Comparison of ENCODE assay signal across 1 cellular context in the genomic region with DNA sequence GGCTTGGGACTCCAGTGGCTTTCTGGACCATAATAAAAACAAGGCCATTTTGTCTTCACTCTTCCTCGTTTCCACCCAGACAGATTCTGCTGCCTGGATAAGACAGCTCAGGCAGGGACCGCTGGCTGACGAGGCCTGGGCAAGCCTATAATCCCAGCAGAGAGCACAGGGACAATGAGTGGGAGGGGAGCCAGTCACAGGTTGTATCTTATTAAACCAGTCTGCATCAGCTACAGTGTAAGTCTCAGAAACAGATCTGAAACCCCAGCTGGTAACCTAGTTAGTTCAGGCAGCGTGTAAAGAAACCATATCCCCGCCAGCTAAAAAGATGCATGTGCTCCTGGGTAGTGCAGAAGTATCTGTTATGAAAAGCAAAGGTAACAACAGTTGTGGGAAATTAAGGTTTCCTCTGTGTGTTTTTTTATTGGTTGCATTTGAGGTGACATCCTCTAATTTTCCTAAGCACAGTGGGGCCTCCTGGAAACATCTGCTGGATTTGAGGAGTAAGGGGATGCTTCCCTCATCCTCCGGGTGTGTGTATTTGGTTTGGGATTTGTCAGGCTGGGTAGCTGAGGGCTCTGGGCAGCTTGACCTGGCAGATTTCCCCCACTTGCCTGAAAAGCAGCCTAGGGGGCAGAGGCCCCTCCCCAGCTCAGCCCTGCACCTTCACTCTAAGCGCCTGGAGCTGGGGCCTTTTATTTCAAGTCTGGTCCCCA.
A peak's percentile ranks its signal among the peaks of the same experiment; 100 is the strongest.
TF ChIP-seq lines count a peak whose summit lies in the region.

No MANE protein-coding gene starts in this region.

TF ChIP-seq in K562, 482 proteins besides CTCF, POLR2A, EP300 and RAD21 (continues in another document):
- TF ChIP-seq L3MBTL2 (IDR thresholded peaks at IDR 0.05) (peak; percentile 50; the same call in 1 of the 2 replicates), RBBP5 (IDR thresholded peaks at IDR 0.05; ENCODE audit: borderline replicate concordance, insufficient read depth, low read length, poor library complexity, severe bottlenecking) (peak; percentile 51), CBFA2T3 (IDR thresholded peaks at IDR 0.05) (peak; percentile 15; the same call in 1 of the 2 replicates), KDM5B (IDR thresholded peaks at IDR 0.05; ENCODE audit: insufficient replicate concordance, low read depth, low read length) (peak; percentile 50), ZNF717 (CRISPR knock-in tag; IDR thresholded peaks at IDR 0.05) (no peak), ZNF124 (CRISPR knock-in tag; IDR thresholded peaks at IDR 0.05) (no peak), ZBTB7A (IDR thresholded peaks at IDR 0.05; ENCODE audit: borderline replicate concordance, control insufficient read depth, low read depth, low read length) (peak; percentile 39; the same call in 1 of the 2 replicates), IRF2 (CRISPR knock-in tag; IDR thresholded peaks at IDR 0.05) (no peak), ELF2 (CRISPR knock-in tag; IDR thresholded peaks at IDR 0.05) (no peak), RB1 (IDR thresholded peaks at IDR 0.05; ENCODE audit: low read depth) (no peak), ILK (tag; IDR thresholded peaks at IDR 0.05; ENCODE audit: borderline replicate concordance, low read depth) (no peak), MXI1 (IDR thresholded peaks at IDR 0.05; ENCODE audit: low read depth, low read length) (no peak), ZNF780A (CRISPR knock-in tag; IDR thresholded peaks at IDR 0.05) (no peak), HSF4 (CRISPR knock-in tag; IDR thresholded peaks at IDR 0.05; ENCODE audit: borderline replicate concordance) (no peak), RAD51 (IDR thresholded peaks at IDR 0.05; ENCODE audit: borderline replicate concordance, low read depth) (no peak), PHF8 (IDR thresholded peaks at IDR 0.05; ENCODE audit: borderline replicate concordance, low read length) (no peak; the same call in 1 of the 2 replicates), TAF15 (IDR thresholded peaks at IDR 0.05; ENCODE audit: low read depth, low read length) (no peak), TCF3 (CRISPR knock-in tag; IDR thresholded peaks at IDR 0.05) (peak; percentile 6; the same call in 1 of the 2 replicates), NFATC3 (IDR thresholded peaks at IDR 0.05) (no peak), HIVEP1 (CRISPR knock-in tag; IDR thresholded peaks at IDR 0.05) (no peak), BRD9 (IDR thresholded peaks at IDR 0.05; ENCODE audit: low read depth, partially characterized antibody) (no peak), TOE1 (IDR thresholded peaks at IDR 0.05; ENCODE audit: borderline replicate concordance) (no peak), TOE1 (CRISPR knock-in tag; IDR thresholded peaks at IDR 0.05; ENCODE audit: borderline replicate concordance, low read depth) (no peak), YBX1 (IDR thresholded peaks at IDR 0.05) (no peak), CBFA2T2 (conservative IDR thresholded peaks at IDR 0.05) (peak; percentile 10; the same call in 1 of the 2 replicates), CBX2 (IDR thresholded peaks at IDR 0.05; ENCODE audit: insufficient read depth, low read length, poor library complexity, severe bottlenecking) (no peak), DACH1 (IDR thresholded peaks at IDR 0.05; ENCODE audit: partially characterized antibody) (no peak), NCOA2 (IDR thresholded peaks at IDR 0.05; ENCODE audit: partially characterized antibody in 2 of 2) (no peak), TAF7 (tag; IDR thresholded peaks at IDR 0.05) (no peak)
- TF ChIP-seq, protein P1, sequence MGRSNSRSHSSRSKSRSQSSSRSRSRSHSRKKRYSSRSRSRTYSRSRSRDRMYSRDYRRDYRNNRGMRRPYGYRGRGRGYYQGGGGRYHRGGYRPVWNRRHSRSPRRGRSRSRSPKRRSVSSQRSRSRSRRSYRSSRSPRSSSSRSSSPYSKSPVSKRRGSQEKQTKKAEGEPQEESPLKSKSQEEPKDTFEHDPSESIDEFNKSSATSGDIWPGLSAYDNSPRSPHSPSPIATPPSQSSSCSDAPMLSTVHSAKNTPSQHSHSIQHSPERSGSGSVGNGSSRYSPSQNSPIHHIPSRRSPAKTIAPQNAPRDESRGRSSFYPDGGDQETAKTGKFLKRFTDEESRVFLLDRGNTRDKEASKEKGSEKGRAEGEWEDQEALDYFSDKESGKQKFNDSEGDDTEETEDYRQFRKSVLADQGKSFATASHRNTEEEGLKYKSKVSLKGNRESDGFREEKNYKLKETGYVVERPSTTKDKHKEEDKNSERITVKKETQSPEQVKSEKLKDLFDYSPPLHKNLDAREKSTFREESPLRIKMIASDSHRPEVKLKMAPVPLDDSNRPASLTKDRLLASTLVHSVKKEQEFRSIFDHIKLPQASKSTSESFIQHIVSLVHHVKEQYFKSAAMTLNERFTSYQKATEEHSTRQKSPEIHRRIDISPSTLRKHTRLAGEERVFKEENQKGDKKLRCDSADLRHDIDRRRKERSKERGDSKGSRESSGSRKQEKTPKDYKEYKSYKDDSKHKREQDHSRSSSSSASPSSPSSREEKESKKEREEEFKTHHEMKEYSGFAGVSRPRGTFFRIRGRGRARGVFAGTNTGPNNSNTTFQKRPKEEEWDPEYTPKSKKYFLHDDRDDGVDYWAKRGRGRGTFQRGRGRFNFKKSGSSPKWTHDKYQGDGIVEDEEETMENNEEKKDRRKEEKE (IDR thresholded peaks at IDR 0.05; ENCODE audit: borderline replicate concordance in 1 of 2, control insufficient read depth in 1 of 2, low read depth in 2 of 2, low read length in 1 of 2) = no peak
- TF ChIP-seq, protein P2, sequence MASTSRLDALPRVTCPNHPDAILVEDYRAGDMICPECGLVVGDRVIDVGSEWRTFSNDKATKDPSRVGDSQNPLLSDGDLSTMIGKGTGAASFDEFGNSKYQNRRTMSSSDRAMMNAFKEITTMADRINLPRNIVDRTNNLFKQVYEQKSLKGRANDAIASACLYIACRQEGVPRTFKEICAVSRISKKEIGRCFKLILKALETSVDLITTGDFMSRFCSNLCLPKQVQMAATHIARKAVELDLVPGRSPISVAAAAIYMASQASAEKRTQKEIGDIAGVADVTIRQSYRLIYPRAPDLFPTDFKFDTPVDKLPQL (IDR thresholded peaks at IDR 0.05; ENCODE audit: extremely low read depth, insufficient read length) = no peak
- TF ChIP-seq, protein P3, sequence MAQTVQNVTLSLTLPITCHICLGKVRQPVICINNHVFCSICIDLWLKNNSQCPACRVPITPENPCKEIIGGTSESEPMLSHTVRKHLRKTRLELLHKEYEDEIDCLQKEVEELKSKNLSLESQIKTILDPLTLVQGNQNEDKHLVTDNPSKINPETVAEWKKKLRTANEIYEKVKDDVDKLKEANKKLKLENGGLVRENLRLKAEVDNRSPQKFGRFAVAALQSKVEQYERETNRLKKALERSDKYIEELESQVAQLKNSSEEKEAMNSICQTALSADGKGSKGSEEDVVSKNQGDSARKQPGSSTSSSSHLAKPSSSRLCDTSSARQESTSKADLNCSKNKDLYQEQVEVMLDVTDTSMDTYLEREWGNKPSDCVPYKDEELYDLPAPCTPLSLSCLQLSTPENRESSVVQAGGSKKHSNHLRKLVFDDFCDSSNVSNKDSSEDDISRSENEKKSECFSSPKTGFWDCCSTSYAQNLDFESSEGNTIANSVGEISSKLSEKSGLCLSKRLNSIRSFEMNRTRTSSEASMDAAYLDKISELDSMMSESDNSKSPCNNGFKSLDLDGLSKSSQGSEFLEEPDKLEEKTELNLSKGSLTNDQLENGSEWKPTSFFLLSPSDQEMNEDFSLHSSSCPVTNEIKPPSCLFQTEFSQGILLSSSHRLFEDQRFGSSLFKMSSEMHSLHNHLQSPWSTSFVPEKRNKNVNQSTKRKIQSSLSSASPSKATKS (CRISPR knock-in tag; IDR thresholded peaks at IDR 0.05) = no peak
- TF ChIP-seq, protein P4, sequence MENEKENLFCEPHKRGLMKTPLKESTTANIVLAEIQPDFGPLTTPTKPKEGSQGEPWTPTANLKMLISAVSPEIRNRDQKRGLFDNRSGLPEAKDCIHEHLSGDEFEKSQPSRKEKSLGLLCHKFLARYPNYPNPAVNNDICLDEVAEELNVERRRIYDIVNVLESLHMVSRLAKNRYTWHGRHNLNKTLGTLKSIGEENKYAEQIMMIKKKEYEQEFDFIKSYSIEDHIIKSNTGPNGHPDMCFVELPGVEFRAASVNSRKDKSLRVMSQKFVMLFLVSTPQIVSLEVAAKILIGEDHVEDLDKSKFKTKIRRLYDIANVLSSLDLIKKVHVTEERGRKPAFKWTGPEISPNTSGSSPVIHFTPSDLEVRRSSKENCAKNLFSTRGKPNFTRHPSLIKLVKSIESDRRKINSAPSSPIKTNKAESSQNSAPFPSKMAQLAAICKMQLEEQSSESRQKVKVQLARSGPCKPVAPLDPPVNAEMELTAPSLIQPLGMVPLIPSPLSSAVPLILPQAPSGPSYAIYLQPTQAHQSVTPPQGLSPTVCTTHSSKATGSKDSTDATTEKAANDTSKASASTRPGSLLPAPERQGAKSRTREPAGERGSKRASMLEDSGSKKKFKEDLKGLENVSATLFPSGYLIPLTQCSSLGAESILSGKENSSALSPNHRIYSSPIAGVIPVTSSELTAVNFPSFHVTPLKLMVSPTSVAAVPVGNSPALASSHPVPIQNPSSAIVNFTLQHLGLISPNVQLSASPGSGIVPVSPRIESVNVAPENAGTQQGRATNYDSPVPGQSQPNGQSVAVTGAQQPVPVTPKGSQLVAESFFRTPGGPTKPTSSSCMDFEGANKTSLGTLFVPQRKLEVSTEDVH (IDR thresholded peaks at IDR 0.05; ENCODE audit: low read depth, partially characterized antibody) = no peak
- TF ChIP-seq, protein P5, sequence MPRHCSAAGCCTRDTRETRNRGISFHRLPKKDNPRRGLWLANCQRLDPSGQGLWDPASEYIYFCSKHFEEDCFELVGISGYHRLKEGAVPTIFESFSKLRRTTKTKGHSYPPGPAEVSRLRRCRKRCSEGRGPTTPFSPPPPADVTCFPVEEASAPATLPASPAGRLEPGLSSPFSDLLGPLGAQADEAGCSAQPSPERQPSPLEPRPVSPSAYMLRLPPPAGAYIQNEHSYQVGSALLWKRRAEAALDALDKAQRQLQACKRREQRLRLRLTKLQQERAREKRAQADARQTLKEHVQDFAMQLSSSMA (CRISPR knock-in tag; IDR thresholded peaks at IDR 0.05) = no peak
- TF ChIP-seq, protein P6, sequence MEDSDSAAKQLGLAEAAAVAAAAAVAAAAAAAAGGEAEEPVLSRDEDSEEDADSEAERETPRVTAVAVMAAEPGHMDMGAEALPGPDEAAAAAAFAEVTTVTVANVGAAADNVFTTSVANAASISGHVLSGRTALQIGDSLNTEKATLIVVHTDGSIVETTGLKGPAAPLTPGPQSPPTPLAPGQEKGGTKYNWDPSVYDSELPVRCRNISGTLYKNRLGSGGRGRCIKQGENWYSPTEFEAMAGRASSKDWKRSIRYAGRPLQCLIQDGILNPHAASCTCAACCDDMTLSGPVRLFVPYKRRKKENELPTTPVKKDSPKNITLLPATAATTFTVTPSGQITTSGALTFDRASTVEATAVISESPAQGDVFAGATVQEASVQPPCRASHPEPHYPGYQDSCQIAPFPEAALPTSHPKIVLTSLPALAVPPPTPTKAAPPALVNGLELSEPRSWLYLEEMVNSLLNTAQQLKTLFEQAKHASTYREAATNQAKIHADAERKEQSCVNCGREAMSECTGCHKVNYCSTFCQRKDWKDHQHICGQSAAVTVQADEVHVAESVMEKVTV (CRISPR knock-in tag; IDR thresholded peaks at IDR 0.05) = no peak
- TF ChIP-seq, protein P7, sequence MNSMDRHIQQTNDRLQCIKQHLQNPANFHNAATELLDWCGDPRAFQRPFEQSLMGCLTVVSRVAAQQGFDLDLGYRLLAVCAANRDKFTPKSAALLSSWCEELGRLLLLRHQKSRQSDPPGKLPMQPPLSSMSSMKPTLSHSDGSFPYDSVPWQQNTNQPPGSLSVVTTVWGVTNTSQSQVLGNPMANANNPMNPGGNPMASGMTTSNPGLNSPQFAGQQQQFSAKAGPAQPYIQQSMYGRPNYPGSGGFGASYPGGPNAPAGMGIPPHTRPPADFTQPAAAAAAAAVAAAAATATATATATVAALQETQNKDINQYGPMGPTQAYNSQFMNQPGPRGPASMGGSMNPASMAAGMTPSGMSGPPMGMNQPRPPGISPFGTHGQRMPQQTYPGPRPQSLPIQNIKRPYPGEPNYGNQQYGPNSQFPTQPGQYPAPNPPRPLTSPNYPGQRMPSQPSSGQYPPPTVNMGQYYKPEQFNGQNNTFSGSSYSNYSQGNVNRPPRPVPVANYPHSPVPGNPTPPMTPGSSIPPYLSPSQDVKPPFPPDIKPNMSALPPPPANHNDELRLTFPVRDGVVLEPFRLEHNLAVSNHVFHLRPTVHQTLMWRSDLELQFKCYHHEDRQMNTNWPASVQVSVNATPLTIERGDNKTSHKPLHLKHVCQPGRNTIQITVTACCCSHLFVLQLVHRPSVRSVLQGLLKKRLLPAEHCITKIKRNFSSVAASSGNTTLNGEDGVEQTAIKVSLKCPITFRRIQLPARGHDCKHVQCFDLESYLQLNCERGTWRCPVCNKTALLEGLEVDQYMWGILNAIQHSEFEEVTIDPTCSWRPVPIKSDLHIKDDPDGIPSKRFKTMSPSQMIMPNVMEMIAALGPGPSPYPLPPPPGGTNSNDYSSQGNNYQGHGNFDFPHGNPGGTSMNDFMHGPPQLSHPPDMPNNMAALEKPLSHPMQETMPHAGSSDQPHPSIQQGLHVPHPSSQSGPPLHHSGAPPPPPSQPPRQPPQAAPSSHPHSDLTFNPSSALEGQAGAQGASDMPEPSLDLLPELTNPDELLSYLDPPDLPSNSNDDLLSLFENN (IDR thresholded peaks at IDR 0.05; ENCODE audit: low read depth in 2 of 2, low read length in 2 of 2) = no peak
- TF ChIP-seq, protein P8, sequence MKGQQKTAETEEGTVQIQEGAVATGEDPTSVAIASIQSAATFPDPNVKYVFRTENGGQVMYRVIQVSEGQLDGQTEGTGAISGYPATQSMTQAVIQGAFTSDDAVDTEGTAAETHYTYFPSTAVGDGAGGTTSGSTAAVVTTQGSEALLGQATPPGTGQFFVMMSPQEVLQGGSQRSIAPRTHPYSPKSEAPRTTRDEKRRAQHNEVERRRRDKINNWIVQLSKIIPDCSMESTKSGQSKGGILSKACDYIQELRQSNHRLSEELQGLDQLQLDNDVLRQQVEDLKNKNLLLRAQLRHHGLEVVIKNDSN (CRISPR knock-in tag; IDR thresholded peaks at IDR 0.05) = no peak
- TF ChIP-seq, protein P9, sequence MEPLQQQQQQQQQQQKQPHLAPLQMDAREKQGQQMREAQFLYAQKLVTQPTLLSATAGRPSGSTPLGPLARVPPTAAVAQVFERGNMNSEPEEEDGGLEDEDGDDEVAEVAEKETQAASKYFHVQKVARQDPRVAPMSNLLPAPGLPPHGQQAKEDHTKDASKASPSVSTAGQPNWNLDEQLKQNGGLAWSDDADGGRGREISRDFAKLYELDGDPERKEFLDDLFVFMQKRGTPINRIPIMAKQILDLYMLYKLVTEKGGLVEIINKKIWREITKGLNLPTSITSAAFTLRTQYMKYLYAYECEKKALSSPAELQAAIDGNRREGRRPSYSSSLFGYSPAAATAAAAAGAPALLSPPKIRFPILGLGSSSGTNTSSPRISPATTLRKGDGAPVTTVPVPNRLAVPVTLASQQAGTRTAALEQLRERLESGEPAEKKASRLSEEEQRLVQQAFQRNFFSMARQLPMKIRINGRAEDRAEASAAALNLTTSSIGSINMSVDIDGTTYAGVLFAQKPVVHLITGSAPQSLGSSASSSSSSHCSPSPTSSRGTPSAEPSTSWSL (CRISPR knock-in tag; IDR thresholded peaks at IDR 0.05; ENCODE audit: borderline replicate concordance) = no peak
- TF ChIP-seq, protein P10, sequence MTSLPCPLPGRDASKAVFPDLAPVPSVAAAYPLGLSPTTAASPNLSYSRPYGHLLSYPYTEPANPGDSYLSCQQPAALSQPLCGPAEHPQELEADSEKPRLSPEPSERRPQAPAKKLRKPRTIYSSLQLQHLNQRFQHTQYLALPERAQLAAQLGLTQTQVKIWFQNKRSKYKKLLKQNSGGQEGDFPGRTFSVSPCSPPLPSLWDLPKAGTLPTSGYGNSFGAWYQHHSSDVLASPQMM (CRISPR knock-in tag; IDR thresholded peaks at IDR 0.05) = no peak
